11 cellular contexts compared by ENCODE assay signal in the genomic region with DNA sequence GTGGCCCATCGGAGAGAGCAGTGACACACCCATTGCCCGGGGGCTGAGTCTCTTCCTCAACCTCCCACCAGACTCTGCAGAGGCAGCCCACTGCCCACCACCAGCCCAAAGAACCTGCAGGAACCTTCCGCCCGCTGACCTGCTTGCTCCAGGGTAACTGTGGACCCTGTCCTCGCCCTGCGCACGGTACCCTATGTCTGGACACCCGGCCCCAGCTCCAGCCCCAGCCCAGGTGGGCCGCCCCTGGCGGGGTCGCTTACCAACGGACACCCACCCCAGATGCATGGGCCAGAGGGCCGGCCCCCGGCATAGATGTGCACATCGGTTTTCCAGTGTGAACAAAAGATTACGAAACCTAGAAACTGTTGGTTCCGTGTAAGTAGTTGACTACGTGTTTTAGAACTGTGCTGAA.
DNase-seq lines count a peak whose midpoint lies in the region; ATAC-seq and TF ChIP-seq lines count a peak whose summit lies in the region.
"Had no signal": no experiment of that assay in that cellular context is flagged by ENCODE, and none has a peak within 500 bp of the region (broad histone marks: within the 10 kb centered on the region; RNA-seq: fewer than 3 reads in every experiment).

No MANE protein-coding gene starts in this region.

- no peak overlapping the region for H2AFZ ChIP-seq in smooth muscle cell (ENCODE audit: low read depth)

- peaks cover 53% of the 10 kb centered on the region for H3K4me1 Mint-ChIP-seq in T-helper 1 cell treated with Interleukin-12 subunit alpha and Interleukin-12 subunit beta and Interleukin-4 antibody, amounts not matched to agents 30 μg/mL and 1 μg/mL, for 36 hours (ENCODE audit: low read depth)
- H3K4me1 Mint-ChIP-seq in IgD-negative memory B cell = peaks cover 12 to 14% (median 13%) of the 10 kb centered on the region in 3 donors
- H3K4me1 Mint-ChIP-seq in activated naive CD8-positive, alpha-beta T cell (ENCODE audit: low read depth) = peaks cover 68% of the 10 kb centered on the region
- H3K4me1 Mint-ChIP-seq in stimulated activated memory B cell treated with anti-CD40 and anti-IgM and Interleukin-4, amounts not matched to agents 10 μg/mL and 1 μg/mL and 100 μg/mL, for 72 hours = peaks cover 33% of the 10 kb centered on the region

- peak overlapping the region; percentile 97 for H3K27ac Mint-ChIP-seq in T-helper 1 cell treated with Interleukin-12 subunit alpha and Interleukin-12 subunit beta and Interleukin-4 antibody, amounts not matched to agents 30 μg/mL and 1 μg/mL, for 36 hours
- peak overlapping the region; percentile 69 to 95 (median 88) for H3K27ac Mint-ChIP-seq in IgD-negative memory B cell
- peak overlapping the region; percentile 89 for H3K27ac Mint-ChIP-seq in activated naive CD8-positive, alpha-beta T cell
- H3K27ac Mint-ChIP-seq in stimulated activated memory B cell treated with anti-CD40 and anti-IgM and Interleukin-4, amounts not matched to agents 10 μg/mL and 1 μg/mL and 100 μg/mL, for 72 hours = peak overlapping the region; percentile 97

- no peak for TF ChIP-seq CTCF in smooth muscle cell (IDR thresholded peaks at IDR 0.05; ENCODE audit: borderline replicate concordance, insufficient read depth, poor library complexity, severe bottlenecking)

- no peaks in the 10 kb centered on the region for H3K79me2 ChIP-seq in smooth muscle cell (ENCODE audit: low read depth)

- no peak overlapping the region for H3K9ac ChIP-seq in smooth muscle cell (ENCODE audit: low read depth)

- H3K27me3 Mint-ChIP-seq in T-helper 1 cell treated with Interleukin-12 subunit alpha and Interleukin-12 subunit beta and Interleukin-4 antibody, amounts not matched to agents 30 μg/mL and 1 μg/mL, for 36 hours (ENCODE audit: low read depth) = peaks cover 4% of the 10 kb centered on the region
- H3K27me3 Mint-ChIP-seq in IgD-negative memory B cell = peaks cover 25% of the 10 kb centered on the region
- H3K27me3 Mint-ChIP-seq in activated naive CD8-positive, alpha-beta T cell = no peaks in the 10 kb centered on the region
- peaks cover 35% of the 10 kb centered on the region for H3K27me3 Mint-ChIP-seq in stimulated activated memory B cell treated with anti-CD40 and anti-IgM and Interleukin-4, amounts not matched to agents 10 μg/mL and 1 μg/mL and 100 μg/mL, for 72 hours

- no peak overlapping the region for H3K4me2 ChIP-seq in smooth muscle cell
- H3K4me2 ChIP-seq: A549 had no signal

- WGBS in smooth muscle cell (ENCODE audit: low lambda C conversion rate) = 97% methylated on average over 18 of the region's 18 CpGs

- ATAC-seq in stimulated activated memory B cell treated with anti-CD40 and anti-IgM and Interleukin-4, amounts not matched to agents 10 μg/mL and 1 μg/mL and 100 μg/mL, for 72 hours = peak; percentile 29
- ATAC-seq: A549, psoas muscle had no signal

- no peaks in the 10 kb centered on the region for H3K9me3 ChIP-seq in smooth muscle cell (replicated peaks; ENCODE audit: low read depth)
- H3K9me3 ChIP-seq: A549, psoas muscle had no signal

- no peaks in the 10 kb centered on the region for H3K4me1 ChIP-seq in smooth muscle cell (ENCODE audit: low read depth)
- H3K4me1 ChIP-seq: A549, psoas muscle had no signal

- no peaks in the 10 kb centered on the region for H4K20me1 ChIP-seq in smooth muscle cell (ENCODE audit: low read depth)

- peaks cover 2% of the 10 kb centered on the region for H3K36me3 Mint-ChIP-seq in T-helper 1 cell treated with Interleukin-12 subunit alpha and Interleukin-12 subunit beta and Interleukin-4 antibody, amounts not matched to agents 30 μg/mL and 1 μg/mL, for 36 hours (ENCODE audit: low read depth)
- peaks cover 3% of the 10 kb centered on the region for H3K36me3 Mint-ChIP-seq in IgD-negative memory B cell
- H3K36me3 Mint-ChIP-seq in activated naive CD8-positive, alpha-beta T cell = no peaks in the 10 kb centered on the region
- no peaks in the 10 kb centered on the region for H3K36me3 Mint-ChIP-seq in stimulated activated memory B cell treated with anti-CD40 and anti-IgM and Interleukin-4, amounts not matched to agents 10 μg/mL and 1 μg/mL and 100 μg/mL, for 72 hours

- no peaks in the 10 kb centered on the region for H3K27me3 ChIP-seq in smooth muscle cell (ENCODE audit: low read depth)

- H3F3A ChIP-seq in smooth muscle cell (ENCODE audit: low read depth) = no peaks in the 10 kb centered on the region

- no peak overlapping the region for H3K4me3 ChIP-seq in smooth muscle cell
- H3K4me3 ChIP-seq: A549, psoas muscle had no signal

- H3K4me3 Mint-ChIP-seq in T-helper 1 cell treated with Interleukin-12 subunit alpha and Interleukin-12 subunit beta and Interleukin-4 antibody, amounts not matched to agents 30 μg/mL and 1 μg/mL, for 36 hours = peak overlapping the region; percentile 79
- H3K4me3 Mint-ChIP-seq in IgD-negative memory B cell = peak overlapping the region; percentile 38 to 92 (median 75)
- peak overlapping the region; percentile 88 for H3K4me3 Mint-ChIP-seq in activated naive CD8-positive, alpha-beta T cell
- H3K4me3 Mint-ChIP-seq in stimulated activated memory B cell treated with anti-CD40 and anti-IgM and Interleukin-4, amounts not matched to agents 10 μg/mL and 1 μg/mL and 100 μg/mL, for 72 hours = peak overlapping the region; percentile 77

- H3K9me3 Mint-ChIP-seq in T-helper 1 cell treated with Interleukin-12 subunit alpha and Interleukin-12 subunit beta and Interleukin-4 antibody, amounts not matched to agents 30 μg/mL and 1 μg/mL, for 36 hours = no peaks in the 10 kb centered on the region
- no peaks in the 10 kb centered on the region for H3K9me3 Mint-ChIP-seq in IgD-negative memory B cell
- H3K9me3 Mint-ChIP-seq in activated naive CD8-positive, alpha-beta T cell (ENCODE audit: low read depth) = no peaks in the 10 kb centered on the region
- no peaks in the 10 kb centered on the region for H3K9me3 Mint-ChIP-seq in stimulated activated memory B cell treated with anti-CD40 and anti-IgM and Interleukin-4, amounts not matched to agents 10 μg/mL and 1 μg/mL and 100 μg/mL, for 72 hours

- no peaks in the 10 kb centered on the region for H3K36me3 ChIP-seq in smooth muscle cell (ENCODE audit: low read depth)

- no peak for DNase-seq in T-helper 1 cell
- DNase-seq in AML-193 (lab: John Stamatoyannopoulos, UW) = no peak
- no peak for DNase-seq in smooth muscle cell (lab: John Stamatoyannopoulos, UW; ENCODE audit: unreplicated experiment)
- DNase-seq in stimulated activated CD4-positive, alpha-beta T cell treated with anti-CD3 and anti-CD28 coated beads, Interleukin-4, amount 100 ng/mL, for 24 hours = no peak
- DNase-seq: erythroblast, psoas muscle had no signal

- no peak overlapping the region for H3K27ac ChIP-seq in smooth muscle cell (ENCODE audit: low read depth)
- H3K27ac ChIP-seq: A549, psoas muscle had no signal
